1 cellular context compared by ENCODE assay signal in genomic region chr20:21450572-21450971, GRCh38.
TF ChIP-seq lines count a peak whose summit lies in the region.

No MANE protein-coding gene starts in this region.

TF ChIP-seq in endothelial cell of umbilical vein, 7 proteins besides CTCF, POLR2A, EP300 and RAD21 (continued from another document):
- TF ChIP-seq MAX (IDR thresholded peaks at IDR 0.05; ENCODE audit: insufficient read depth, insufficient read length) = no peak
- TF ChIP-seq MYC (IDR thresholded peaks at IDR 0.05; ENCODE audit: low read depth, low read length) = no peak
- TF ChIP-seq GATA2 (IDR thresholded peaks at IDR 0.05; ENCODE audit: insufficient read depth, insufficient read length, low read depth, low read length) = no peak
- TF ChIP-seq FOS (IDR thresholded peaks at IDR 0.05; ENCODE audit: borderline replicate concordance, insufficient read depth, low read length) = peak; percentile 24
